11 cellular contexts compared by ENCODE assay signal in the genomic region with DNA sequence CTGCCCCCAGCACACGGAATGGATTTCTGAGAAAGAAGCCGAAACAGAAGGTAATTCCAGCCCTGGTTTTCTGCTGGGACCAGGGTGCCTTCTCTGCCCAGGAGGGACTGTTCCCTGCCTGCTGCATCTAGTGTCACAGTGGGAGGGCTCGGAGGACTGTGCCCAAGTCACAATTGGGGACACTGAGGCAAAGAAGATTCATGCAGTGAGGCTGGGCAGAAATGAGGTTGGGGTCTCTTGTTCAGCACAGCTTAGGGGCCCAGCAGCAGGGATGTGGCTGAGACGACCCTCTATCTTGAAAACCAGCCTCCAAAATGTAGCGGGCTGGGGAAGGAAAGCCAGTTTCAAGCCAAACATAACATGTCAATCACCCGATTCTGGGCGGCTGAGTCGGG. TPM values are rescaled to one million over a fixed set of nuclear protein-coding genes. Genes with fewer than 3 reads are reported as not detected.
A peak's percentile ranks its signal among the peaks of the same experiment; 100 is the strongest.
DNase-seq lines count a peak whose midpoint lies in the region; ATAC-seq and TF ChIP-seq lines count a peak whose summit lies in the region.
"Had no signal": no experiment of that assay in that cellular context is flagged by ENCODE, and none has a peak within 500 bp of the region (broad histone marks: within the 10 kb centered on the region; RNA-seq: fewer than 3 reads in every experiment).

No MANE protein-coding gene starts in this region.

- H3K4me1 ChIP-seq in left lung (peaks cover 24 to 50% of the 10 kb centered on the region in 2 donors), suprapubic skin (peaks cover 13% of the 10 kb centered on the region)

- 50% methylated on average over 8 of the region's 8 CpGs for WGBS in suprapubic skin

- H3K4me3 Mint-ChIP-seq in activated T-cell treated with anti-CD3 and anti-CD28 coated beads, Interleukin-2, amount 50 U/mL, for 4 hours: peak overlapping the region; percentile 99
- H3K4me3 Mint-ChIP-seq in activated CD4-positive, alpha-beta memory T cell treated with anti-CD3 and anti-CD28 coated beads for 36 hours: peak overlapping the region; percentile 100

- no peaks in the 10 kb centered on the region for H3K27me3 Mint-ChIP-seq in activated T-cell treated with anti-CD3 and anti-CD28 coated beads, Interleukin-2, amount 50 U/mL, for 4 hours (ENCODE audit: low read depth)
- H3K27me3 Mint-ChIP-seq in activated CD4-positive, alpha-beta memory T cell treated with anti-CD3 and anti-CD28 coated beads for 36 hours: no peaks in the 10 kb centered on the region

- ATAC-seq in activated T-cell treated with anti-CD3 and anti-CD28 coated beads, Interleukin-2, amount 50 U/mL, for 4 hours: no peak
- ATAC-seq in left lung: no peak
- ATAC-seq in HG03139 (IDR thresholded peaks at IDR 0.05; ENCODE audit: unreplicated experiment): no peak

- H3K9me3 Mint-ChIP-seq in activated T-cell treated with anti-CD3 and anti-CD28 coated beads, Interleukin-2, amount 50 U/mL, for 4 hours: no peaks in the 10 kb centered on the region
- H3K9me3 Mint-ChIP-seq in activated CD4-positive, alpha-beta memory T cell treated with anti-CD3 and anti-CD28 coated beads for 36 hours: no peaks in the 10 kb centered on the region

- H3K27me3 ChIP-seq in left lung (peaks cover 0 to 20% of the 10 kb centered on the region in 2 donors), suprapubic skin (peaks cover 17% of the 10 kb centered on the region)

- no peaks in the 10 kb centered on the region for H3K36me3 ChIP-seq in left lung
- H3K36me3 ChIP-seq in suprapubic skin: no peaks in the 10 kb centered on the region
- H3K36me3 ChIP-seq: heart right ventricle had no signal

- POLR2A ChIA-PET in activated CD4-positive, alpha-beta memory T cell treated with anti-CD3 and anti-CD28 coated beads for 36 hours (lab: Charles Lee): interaction anchor here (0.9 to 5.6 kb wide), 13 partner anchors 11 to 168 kb away, joined by 3 to 87 read pairs (median 6); no protein-coding TSS in a partner anchor

- no peak for TF ChIP-seq EP300 in suprapubic skin (IDR thresholded peaks at IDR 0.05)

- H3K4me3 ChIP-seq in left lung (peak overlapping the region; percentile 7 to 34), suprapubic skin (peak overlapping the region; percentile 16)

- intact Hi-C loops in activated CD4-positive, alpha-beta memory T cell treated with anti-CD3 and anti-CD28 coated beads for 36 hours (cut with micrococcal nuclease): loop anchor here (1.0 to 2.0 kb wide), 4 partner anchors 16 to 165 kb away; no protein-coding TSS in a partner anchor
- intact Hi-C loops in left lung (cut with DNase I): no loop called here

- no peak for TF ChIP-seq POLR2A in suprapubic skin (IDR thresholded peaks at IDR 0.05)

- peaks cover 58% of the 10 kb centered on the region for H3K4me1 Mint-ChIP-seq in activated T-cell treated with anti-CD3 and anti-CD28 coated beads, Interleukin-2, amount 50 U/mL, for 4 hours (ENCODE audit: low read depth)
- peaks cover 48% of the 10 kb centered on the region for H3K4me1 Mint-ChIP-seq in activated CD4-positive, alpha-beta memory T cell treated with anti-CD3 and anti-CD28 coated beads for 36 hours (ENCODE audit: low read depth)

- H3K27ac ChIP-seq in left lung: peak overlapping the region; percentile 39 to 46
- no peak overlapping the region for H3K27ac ChIP-seq in suprapubic skin

- no peak for DNase-seq in activated T-cell treated with anti-CD3 and anti-CD28 coated beads, Interleukin-2, amount 50 U/mL, for 4 hours
- DNase-seq in activated T-cell treated with anti-CD3 and anti-CD28 coated beads, Interleukin-2, amount 50 U/mL, for 1 hour: no peak
- DNase-seq in activated CD4-positive, alpha-beta memory T cell treated with anti-CD3 and anti-CD28 coated beads for 36 hours: no peak
- DNase-seq in left lung: no peak
- DNase-seq in suprapubic skin (ENCODE audit: low spot score in 2 of 2): no peak
- no peak for DNase-seq in GM19238 (ENCODE audit: insufficient read length, low spot score)
- no peak for DNase-seq in cerebellar cortex (ENCODE audit: low spot score)
- DNase-seq: cortex of kidney, midbrain had no signal

- H3K27ac Mint-ChIP-seq in activated CD4-positive, alpha-beta memory T cell treated with anti-CD3 and anti-CD28 coated beads for 36 hours: peak overlapping the region; percentile 96

- H3K36me3 Mint-ChIP-seq in activated T-cell treated with anti-CD3 and anti-CD28 coated beads, Interleukin-2, amount 50 U/mL, for 4 hours (ENCODE audit: insufficient read depth): peaks cover 38% of the 10 kb centered on the region
- peaks cover 46% of the 10 kb centered on the region for H3K36me3 Mint-ChIP-seq in activated CD4-positive, alpha-beta memory T cell treated with anti-CD3 and anti-CD28 coated beads for 36 hours

- CTCF ChIA-PET in activated CD4-positive, alpha-beta memory T cell treated with anti-CD3 and anti-CD28 coated beads for 36 hours (lab: Charles Lee): interaction anchor here (1.0 to 8.5 kb wide), 4 partner anchors 27 to 168 kb away, joined by 3 to 75 read pairs (median 6); no protein-coding TSS in a partner anchor

- no peaks in the 10 kb centered on the region for H3K9me3 ChIP-seq in left lung
- H3K9me3 ChIP-seq in suprapubic skin: no peaks in the 10 kb centered on the region
- H3K9me3 ChIP-seq: heart right ventricle had no signal

- no peak for TF ChIP-seq CTCF in left lung (IDR thresholded peaks at IDR 0.05)
- TF ChIP-seq CTCF in suprapubic skin (IDR thresholded peaks at IDR 0.05): no peak

RNA-seq across cellular contexts. Expression of a gene that starts 0.6 kb away (rescaled TPM):
- 10 to 100 TPM; 90.7 to 94.9 (median 91.4) TPM for total RNA-seq in activated T-cell treated with anti-CD3 and anti-CD28 coated beads, Interleukin-2, amount 50 U/mL, for 4 hours
- 10 to 100 TPM; 55.0 to 55.9 TPM for total RNA-seq in activated CD4-positive, alpha-beta memory T cell treated with anti-CD3 and anti-CD28 coated beads for 36 hours
- total RNA-seq in left lung (1 to 10 TPM; 3.9 to 4.2 TPM), suprapubic skin (1 to 10 TPM in 1 of 4 donors, under 1 TPM in 3; 0.08 to 1.2 (median 0.23) TPM)

Comparison
In these comparisons a context has a peak if more than half of its experiments do, and no peak if none do; other contexts are left out.
1. RNA of a gene that starts 0.6 kb away (total RNA-seq): 90.7 to 94.9 TPM in activated T-cell treated with anti-CD3 and anti-CD28 coated beads, Interleukin-2, amount 50 U/mL, for 4 hours and 55.0 to 55.9 TPM in activated CD4-positive, alpha-beta memory T cell treated with anti-CD3 and anti-CD28 coated beads for 36 hours; 3.9 to 4.2 TPM in left lung and 0.08 to 1.2 TPM in suprapubic skin; every median in the first group is over 10 times any median in the second.